In the genomic region with DNA sequence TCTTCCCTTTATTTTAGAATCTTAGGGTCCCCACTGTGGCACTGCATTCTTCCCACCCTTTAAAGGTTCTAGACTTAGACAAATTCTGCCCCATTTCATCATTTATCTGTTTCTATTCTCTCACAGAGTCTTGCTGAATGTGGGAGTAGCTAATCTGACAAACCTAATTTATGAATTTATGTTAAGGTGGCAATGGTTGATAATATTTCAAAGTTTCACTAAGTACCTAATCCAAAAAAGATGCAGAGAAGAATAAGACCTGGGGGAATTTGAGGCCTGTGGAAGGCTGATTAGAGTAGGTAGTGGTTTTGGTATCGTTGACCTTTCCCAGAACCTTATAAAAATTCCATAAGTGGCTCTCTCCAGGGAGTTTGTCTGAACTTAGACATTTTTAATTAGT, we compare ENCODE assay signal across 37 cellular contexts. TPM values are rescaled to one million over a fixed set of nuclear protein-coding genes. Genes with fewer than 3 reads are reported as not detected.
"Had no signal": no experiment of that assay in that cellular context is flagged by ENCODE, and none has a peak within 500 bp of the region (broad histone marks: within the 10 kb centered on the region; RNA-seq: fewer than 3 reads in every experiment).

No MANE protein-coding gene starts in this region.

- DNase-seq: Karpas-422, Kasumi-1, MG63, MM.1S, MV-4-11, NCI-H1048, NCI-H1092, NCI-H1092 treated with DMSO at 0.1 percent for 48 hours, NCI-H1105, NCI-H1105 treated with DMSO at 0.1 percent for 48 hours, NCI-H1417, NCI-H1417 treated with DMSO at 0.1 percent for 48 hours, NCI-H1436, NCI-H1436 treated with DMSO at 0.1 percent for 48 hours, NCI-H146, NCI-H1694, NCI-H1694 treated with DMSO at 0.1 percent for 48 hours, NCI-H187, NCI-H187 treated with DMSO at 0.1 percent for 48 hours, NCI-H1930, NCI-H2029, NCI-H2029 treated with DMSO at 0.1 percent for 48 hours, NCI-H2081, NCI-H2081 treated with DMSO at 0.1 percent for 48 hours, NCI-H2107, NCI-H2171, NCI-H2171 treated with DMSO at 0.1 percent for 48 hours, NCI-H2227 treated with DMSO at 0.1 percent for 48 hours, NCI-H226, NCI-H345, NCI-H446, NCI-H446 treated with DMSO at 0.1 percent for 48 hours, NCI-H510A, NCI-H510A treated with DMSO at 0.1 percent for 48 hours, NCI-H524, NCI-H524 treated with DMSO at 0.1 percent for 48 hours had no signal

- H3K9me3 ChIP-seq: MG63 had no signal

- H3K36me3 ChIP-seq: MG63 had no signal

- H3K4me3 ChIP-seq: MG63 had no signal

- H3K27me3 ChIP-seq: MG63 had no signal

RNA-seq across cellular contexts. Expression of a gene that starts 18.0 kb away (rescaled TPM):
- total RNA-seq: MCF 10A had no signal
